In the genomic region with DNA sequence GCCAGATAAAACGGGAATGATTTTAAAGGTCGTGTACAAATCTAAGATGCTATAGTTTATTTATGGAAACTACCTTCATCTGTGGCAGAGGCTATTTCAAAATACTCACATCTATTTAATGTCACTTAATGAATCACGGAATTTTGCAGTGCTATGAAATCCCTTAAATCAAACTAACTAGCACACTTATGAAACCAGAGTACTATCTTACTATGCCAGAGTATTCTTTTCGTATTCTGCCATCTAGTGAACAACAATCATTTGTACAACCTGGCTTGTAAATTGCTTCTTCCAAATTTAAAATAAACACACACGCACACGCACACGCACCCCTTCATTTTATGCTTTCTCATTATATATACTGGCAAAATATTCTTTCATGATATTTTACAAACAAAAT, we compare ENCODE assay signal across 8 cellular contexts.
A peak's percentile ranks its signal among the peaks of the same experiment; 100 is the strongest.
DNase-seq lines count a peak whose midpoint lies in the region; ATAC-seq and TF ChIP-seq lines count a peak whose summit lies in the region.

No MANE protein-coding gene starts in this region.

- H3K36me3 ChIP-seq in heart right ventricle (no peaks in the 10 kb centered on the region), upper lobe of right lung (no peaks in the 10 kb centered on the region), Caco-2 (ENCODE audit: control insufficient read depth, insufficient read depth, low read length) (no peaks in the 10 kb centered on the region)

- no peak overlapping the region for H3K4me3 Mint-ChIP-seq in Caco-2 (ENCODE audit: unreplicated experiment)
- H3K4me3 Mint-ChIP-seq in activated CD8-positive, alpha-beta memory T cell treated with anti-CD3 and anti-CD28 coated beads, Interleukin-2, amount 10 ng/mL, durations not matched to agents 7 days and 5 days, result no peak overlapping the region

- WGBS in heart right ventricle, 2 donors, result 21 to 26% methylated on average over 7 of the region's 7 CpGs

- peak in 7 of 8 donors; percentile 45 to 78 (median 65) for ATAC-seq in heart right ventricle
- ATAC-seq in upper lobe of right lung, result no peak
- ATAC-seq in activated CD8-positive, alpha-beta memory T cell treated with anti-CD3 and anti-CD28 coated beads, Interleukin-2, amount 10 ng/mL, durations not matched to agents 7 days and 5 days, result no peak

- peak overlapping the region in 8 of 10 donors; percentile 2 to 44 (median 28) for H3K4me3 ChIP-seq in heart right ventricle
- H3K4me3 ChIP-seq in upper lobe of right lung, result peak overlapping the region; percentile 27
- H3K4me3 ChIP-seq in Caco-2 (ENCODE audit: low read depth, low read length), result no peak overlapping the region

- in situ Hi-C loops in SK-MEL-5 (cut with HindIII; ENCODE audit: low pct_unique_long_range_greater_than_20kb, low sequenced_read_pairs), result no loop called here

- H3K27me3 ChIP-seq in heart right ventricle, result no peaks in the 10 kb centered on the region
- H3K27me3 ChIP-seq in upper lobe of right lung, result no peaks in the 10 kb centered on the region
- H3K27me3 ChIP-seq in Caco-2 (replicated peaks; ENCODE audit: control insufficient read depth, insufficient read depth, low read length), result no peaks in the 10 kb centered on the region

- CTCF ChIA-PET in Caco-2 (lab: Charles Lee), result no interaction called here
- CTCF ChIA-PET in activated CD8-positive, alpha-beta memory T cell treated with anti-CD3 and anti-CD28 coated beads, Interleukin-2, amount 10 ng/mL, durations not matched to agents 7 days and 5 days (lab: Charles Lee), result no interaction called here

- no peaks in the 10 kb centered on the region for H3K27me3 Mint-ChIP-seq in Caco-2 (ENCODE audit: insufficient read depth, unreplicated experiment)
- no peaks in the 10 kb centered on the region for H3K27me3 Mint-ChIP-seq in activated CD8-positive, alpha-beta memory T cell treated with anti-CD3 and anti-CD28 coated beads, Interleukin-2, amount 10 ng/mL, durations not matched to agents 7 days and 5 days

- TF ChIP-seq CTCF in heart right ventricle (IDR thresholded peaks at IDR 0.05) (peak; percentile 9 to 59 (median 39)), upper lobe of right lung (IDR thresholded peaks at IDR 0.05) (no peak), Caco-2 (IDR thresholded peaks at IDR 0.05; ENCODE audit: insufficient read depth in 1 of 2, low read depth in 1 of 2, low read length in 1 of 2, severe bottlenecking in 1 of 2, unreplicated experiment in 1 of 2) (no peak)

- intact Hi-C loops in heart right ventricle (cut with DNase I) (loop anchor here in 9 of 10 donors (2.0 to 10.0 kb wide), 9 partner anchors 336 to 679 kb away; no protein-coding TSS in a partner anchor), upper lobe of right lung (cut with DNase I) (no loop called here), Caco-2 (cut with micrococcal nuclease; ENCODE audit: unreplicated experiment) (loop anchor here (1.0 kb wide), 4 partner anchors 336 to 676 kb away; no protein-coding TSS in a partner anchor)

- DNase-seq in NCI-H748 (lab: John Stamatoyannopoulos, UW; ENCODE audit: unreplicated experiment) (peak; percentile 4), NCI-H748 treated with DMSO at 0.1 percent for 48 hours (lab: John Stamatoyannopoulos, UW) (no peak), SK-MEL-5 (ENCODE audit: low read depth, low spot score) (peak; percentile 38), heart right ventricle (no peak), upper lobe of right lung (no peak), Caco-2 (no peak)
- DNase-seq in activated CD8-positive, alpha-beta memory T cell treated with anti-CD3 and anti-CD28 coated beads, Interleukin-2, amount 10 ng/mL, durations not matched to agents 7 days and 5 days, result no peak
- DNase-seq in effector CD4-positive, alpha-beta T cell, result no peak

- no peaks in the 10 kb centered on the region for H3K4me1 Mint-ChIP-seq in Caco-2 (ENCODE audit: low read depth, unreplicated experiment)
- H3K4me1 Mint-ChIP-seq in activated CD8-positive, alpha-beta memory T cell treated with anti-CD3 and anti-CD28 coated beads, Interleukin-2, amount 10 ng/mL, durations not matched to agents 7 days and 5 days, result no peaks in the 10 kb centered on the region

- POLR2A ChIA-PET in Caco-2 (lab: Charles Lee), result no interaction called here

- BruUV-seq in Caco-2 (replicated peaks; lab: Mats Ljungman, UMichigan), result no TSS peak

- H3K9me3 ChIP-seq in heart right ventricle (peaks cover 0 to 14% (median 0%) of the 10 kb centered on the region in 11 donors), upper lobe of right lung (no peaks in the 10 kb centered on the region), Caco-2 (no peaks in the 10 kb centered on the region; the same call in 1 of the 2 replicates)

- H3K4me1 ChIP-seq in heart right ventricle (peaks cover 0 to 14% (median 0%) of the 10 kb centered on the region in 9 donors), upper lobe of right lung (no peaks in the 10 kb centered on the region), Caco-2 (0 out of 2 replicates have a peak, but pooled peaks cover 4% of the 10 kb centered on the region)

- no peak overlapping the region for H3K27ac Mint-ChIP-seq in Caco-2 (ENCODE audit: unreplicated experiment)
- H3K27ac Mint-ChIP-seq in activated CD8-positive, alpha-beta memory T cell treated with anti-CD3 and anti-CD28 coated beads, Interleukin-2, amount 10 ng/mL, durations not matched to agents 7 days and 5 days, result no peak overlapping the region

- H3K9me3 Mint-ChIP-seq in Caco-2 (ENCODE audit: unreplicated experiment), result no peaks in the 10 kb centered on the region
- peaks cover 2% of the 10 kb centered on the region for H3K9me3 Mint-ChIP-seq in activated CD8-positive, alpha-beta memory T cell treated with anti-CD3 and anti-CD28 coated beads, Interleukin-2, amount 10 ng/mL, durations not matched to agents 7 days and 5 days (ENCODE audit: low read depth)

- H3K27ac ChIP-seq in heart right ventricle (no peak overlapping the region), upper lobe of right lung (no peak overlapping the region)

- no peaks in the 10 kb centered on the region for H3K36me3 Mint-ChIP-seq in Caco-2 (ENCODE audit: insufficient read depth, unreplicated experiment)
- H3K36me3 Mint-ChIP-seq in activated CD8-positive, alpha-beta memory T cell treated with anti-CD3 and anti-CD28 coated beads, Interleukin-2, amount 10 ng/mL, durations not matched to agents 7 days and 5 days, result no peaks in the 10 kb centered on the region

Comparison
In these comparisons a context has a peak if more than half of its experiments do, and no peak if none do; other contexts are left out.
1. DNase-seq: peak in NCI-H748 (single experiment) and SK-MEL-5 (single experiment); none in NCI-H748 treated with DMSO at 0.1 percent for 48 hours (single experiment), heart right ventricle (0 of 2), upper lobe of right lung (single experiment), Caco-2 (0 of 2), activated CD8-positive, alpha-beta memory T cell treated with anti-CD3 and anti-CD28 coated beads, Interleukin-2, amount 10 ng/mL, durations not matched to agents 7 days and 5 days (single experiment) and effector CD4-positive, alpha-beta T cell (single experiment).
2. ATAC-seq: peak in heart right ventricle (7 of 8); none in upper lobe of right lung (single experiment) and activated CD8-positive, alpha-beta memory T cell treated with anti-CD3 and anti-CD28 coated beads, Interleukin-2, amount 10 ng/mL, durations not matched to agents 7 days and 5 days (single experiment).
3. CTCF ChIP-seq: peak in heart right ventricle (9 of 9); none in upper lobe of right lung (single experiment) and Caco-2 (0 of 2).